Comparison of ENCODE assay signal across 41 cellular contexts in genomic region chr10:49707585-49707984, GRCh38. TPM values are rescaled to one million over a fixed set of nuclear protein-coding genes. Genes with fewer than 3 reads are reported as not detected.
"Had no signal": no experiment of that assay in that cellular context is flagged by ENCODE, and none has a peak within 500 bp of the region (broad histone marks: within the 10 kb centered on the region; RNA-seq: fewer than 3 reads in every experiment).

No MANE protein-coding gene starts in this region.

- H3K9me3 ChIP-seq: adrenal gland, ascending aorta, body of pancreas, breast epithelium had no signal

- H3K27ac Mint-ChIP-seq: activated naive CD4-positive, alpha-beta T cell treated with anti-CD3 and anti-CD28 coated beads for 36 hours; activated naive CD4-positive, alpha-beta T cell treated with anti-CD3 and anti-CD28 coated beads, Interleukin-2, amount 10 ng/mL, durations not matched to agents 7 days and 5 days; activated naive CD4-positive, alpha-beta T cell treated with anti-CD3 and anti-CD28 coated beads, Interleukin-2, amount 50 U/mL, for 24 hours; activated naive CD4-positive, alpha-beta T cell treated with anti-CD3 and anti-CD28 coated beads, Interleukin-2, amount 50 U/mL, for 72 hours; activated naive CD8-positive, alpha-beta T cell; activated naive CD8-positive, alpha-beta T cell treated with anti-CD3 and anti-CD28 coated beads for 36 hours; activated naive CD8-positive, alpha-beta T cell treated with anti-CD3 and anti-CD28 coated beads, Interleukin-2, amount 10 ng/mL, durations not matched to agents 7 days and 5 days; activated naive CD8-positive, alpha-beta T cell treated with anti-CD3 and anti-CD28 coated beads, Interleukin-2, amount 50 U/mL, for 24 hours; activated T-cell treated with anti-CD3 and anti-CD28 coated beads, Interleukin-2, amount 50 U/mL, for 24 hours; activated T-cell treated with anti-CD3 and anti-CD28 coated beads, Interleukin-2, amount 50 U/mL, for 72 hours; activated T-helper 17 cell treated with anti-CD3 and anti-CD28 coated beads, Interleukin-2, amount 50 U/mL, for 72 hours; brain had no signal

- H3K27ac ChIP-seq: adrenal gland, ascending aorta, body of pancreas, brain microvascular endothelial cell, breast epithelium, cardiac muscle cell had no signal

- H3K4me3 Mint-ChIP-seq: activated naive CD4-positive, alpha-beta T cell treated with anti-CD3 and anti-CD28 coated beads for 36 hours; activated naive CD4-positive, alpha-beta T cell treated with anti-CD3 and anti-CD28 coated beads, Interleukin-2, amount 10 ng/mL, durations not matched to agents 7 days and 5 days; activated naive CD4-positive, alpha-beta T cell treated with anti-CD3 and anti-CD28 coated beads, Interleukin-2, amount 50 U/mL, for 24 hours; activated naive CD8-positive, alpha-beta T cell; activated naive CD8-positive, alpha-beta T cell treated with anti-CD3 and anti-CD28 coated beads for 36 hours; activated naive CD8-positive, alpha-beta T cell treated with anti-CD3 and anti-CD28 coated beads, Interleukin-2, amount 10 ng/mL, durations not matched to agents 7 days and 5 days; activated naive CD8-positive, alpha-beta T cell treated with anti-CD3 and anti-CD28 coated beads, Interleukin-2, amount 50 U/mL, for 24 hours; activated T-cell treated with anti-CD3 and anti-CD28 coated beads, Interleukin-2, amount 50 U/mL, for 24 hours; activated T-cell treated with anti-CD3 and anti-CD28 coated beads, Interleukin-2, amount 50 U/mL, for 4 hours; activated T-cell treated with anti-CD3 and anti-CD28 coated beads, Interleukin-2, amount 50 U/mL, for 72 hours; activated T-helper 17 cell treated with anti-CD3 and anti-CD28 coated beads, Interleukin-2, amount 50 U/mL, for 72 hours; brain; central memory CD8-positive, alpha-beta T cell had no signal

- H3K36me3 ChIP-seq: adrenal gland, ascending aorta, brain microvascular endothelial cell, breast epithelium, cardiac muscle cell had no signal

- ATAC-seq: activated naive CD4-positive, alpha-beta T cell treated with anti-CD3 and anti-CD28 coated beads, Interleukin-2, amount 50 U/mL, for 72 hours; activated naive CD8-positive, alpha-beta T cell treated with anti-CD3 and anti-CD28 coated beads, Interleukin-2, amount 50 U/mL, for 24 hours; activated T-cell treated with anti-CD3 and anti-CD28 coated beads, Interleukin-2, amount 50 U/mL, for 4 hours; activated T-cell treated with anti-CD3 and anti-CD28 coated beads, Interleukin-2, amount 50 U/mL, for 72 hours; activated T-helper 17 cell treated with anti-CD3 and anti-CD28 coated beads, Interleukin-2, amount 50 U/mL, for 72 hours; body of pancreas had no signal

- H3K4me1 ChIP-seq: adrenal gland, ascending aorta, body of pancreas, breast epithelium had no signal

- H3K4me3 ChIP-seq: adrenal gland, ascending aorta, body of pancreas, breast epithelium, cardiac muscle cell had no signal

- H3K27me3 Mint-ChIP-seq: activated naive CD4-positive, alpha-beta T cell treated with anti-CD3 and anti-CD28 coated beads, Interleukin-2, amount 10 ng/mL, durations not matched to agents 7 days and 5 days had no signal

- H3K36me3 Mint-ChIP-seq: activated naive CD4-positive, alpha-beta T cell treated with anti-CD3 and anti-CD28 coated beads, Interleukin-2, amount 10 ng/mL, durations not matched to agents 7 days and 5 days; activated naive CD4-positive, alpha-beta T cell treated with anti-CD3 and anti-CD28 coated beads, Interleukin-2, amount 50 U/mL, for 24 hours; activated naive CD4-positive, alpha-beta T cell treated with anti-CD3 and anti-CD28 coated beads, Interleukin-2, amount 50 U/mL, for 72 hours; activated naive CD8-positive, alpha-beta T cell; activated naive CD8-positive, alpha-beta T cell treated with anti-CD3 and anti-CD28 coated beads for 36 hours; activated naive CD8-positive, alpha-beta T cell treated with anti-CD3 and anti-CD28 coated beads, Interleukin-2, amount 10 ng/mL, durations not matched to agents 7 days and 5 days; brain had no signal

- H3K4me1 Mint-ChIP-seq: activated naive CD4-positive, alpha-beta T cell treated with anti-CD3 and anti-CD28 coated beads, Interleukin-2, amount 10 ng/mL, durations not matched to agents 7 days and 5 days; activated naive CD4-positive, alpha-beta T cell treated with anti-CD3 and anti-CD28 coated beads, Interleukin-2, amount 50 U/mL, for 24 hours; activated naive CD8-positive, alpha-beta T cell treated with anti-CD3 and anti-CD28 coated beads for 36 hours; activated naive CD8-positive, alpha-beta T cell treated with anti-CD3 and anti-CD28 coated beads, Interleukin-2, amount 10 ng/mL, durations not matched to agents 7 days and 5 days; activated naive CD8-positive, alpha-beta T cell treated with anti-CD3 and anti-CD28 coated beads, Interleukin-2, amount 50 U/mL, for 24 hours; activated T-helper 17 cell treated with anti-CD3 and anti-CD28 coated beads, Interleukin-2, amount 50 U/mL, for 72 hours; brain; central memory CD8-positive, alpha-beta T cell had no signal

- H3K9me3 Mint-ChIP-seq: activated naive CD4-positive, alpha-beta T cell treated with anti-CD3 and anti-CD28 coated beads for 36 hours; activated naive CD4-positive, alpha-beta T cell treated with anti-CD3 and anti-CD28 coated beads, Interleukin-2, amount 10 ng/mL, durations not matched to agents 7 days and 5 days; activated naive CD4-positive, alpha-beta T cell treated with anti-CD3 and anti-CD28 coated beads, Interleukin-2, amount 50 U/mL, for 24 hours; activated naive CD4-positive, alpha-beta T cell treated with anti-CD3 and anti-CD28 coated beads, Interleukin-2, amount 50 U/mL, for 72 hours; activated naive CD8-positive, alpha-beta T cell treated with anti-CD3 and anti-CD28 coated beads, Interleukin-2, amount 50 U/mL, for 24 hours; activated T-cell treated with anti-CD3 and anti-CD28 coated beads, Interleukin-2, amount 50 U/mL, for 24 hours; activated T-cell treated with anti-CD3 and anti-CD28 coated beads, Interleukin-2, amount 50 U/mL, for 4 hours; activated T-helper 17 cell treated with anti-CD3 and anti-CD28 coated beads, Interleukin-2, amount 50 U/mL, for 72 hours; central memory CD8-positive, alpha-beta T cell had no signal

- DNase-seq: activated effector memory CD4-positive, alpha-beta T cell treated with anti-CD3 and anti-CD28 coated beads, Interleukin-2, amount 50 U/mL, for 16 hours; activated effector memory CD4-positive, alpha-beta T cell treated with Interleukin-2 at 50 U/mL for 16 hours; activated gamma-delta T cell; activated gamma-delta T cell treated with Interleukin-2 at 50 U/mL for 16 hours; activated naive CD4-positive, alpha-beta T cell; activated naive CD4-positive, alpha-beta T cell treated with anti-CD3 and anti-CD28 coated beads for 36 hours; activated naive CD4-positive, alpha-beta T cell treated with anti-CD3 and anti-CD28 coated beads, Interleukin-2, amount 10 ng/mL, durations not matched to agents 7 days and 5 days; activated naive CD4-positive, alpha-beta T cell treated with anti-CD3 and anti-CD28 coated beads, Interleukin-2, amount 50 U/mL, for 16 hours; activated naive CD4-positive, alpha-beta T cell treated with Interleukin-2 at 50 U/mL for 16 hours; activated naive CD8-positive, alpha-beta T cell treated with anti-CD3 and anti-CD28 coated beads for 36 hours; activated naive CD8-positive, alpha-beta T cell treated with anti-CD3 and anti-CD28 coated beads, Interleukin-2, amount 10 ng/mL, durations not matched to agents 7 days and 5 days; activated naive CD8-positive, alpha-beta T cell treated with anti-CD3 and anti-CD28 coated beads, Interleukin-2, amount 50 U/mL, for 24 hours; activated T-cell treated with anti-CD3 and anti-CD28 coated beads, Interleukin-2, amount 50 U/mL, for 1 hour; activated T-cell treated with anti-CD3 and anti-CD28 coated beads, Interleukin-2, amount 50 U/mL, for 24 hours; activated T-cell treated with anti-CD3 and anti-CD28 coated beads, Interleukin-2, amount 50 U/mL, for 4 hours; activated T-cell treated with anti-CD3 and anti-CD28 coated beads, Interleukin-2, amount 50 U/mL, for 48 hours; activated T-cell treated with anti-CD3 and anti-CD28 coated beads, Interleukin-2, amount 50 U/mL, for 72 hours; adrenal gland; amniotic stem cell; amygdala; anterior cingulate cortex; aorta; body of pancreas; brain microvascular endothelial cell; caudate nucleus; central memory CD4-positive, alpha-beta T cell; cerebellar nuclear complex had no signal

- H3K27me3 ChIP-seq: adrenal gland, ascending aorta, body of pancreas, brain microvascular endothelial cell, cardiac muscle cell had no signal

- FAIRE-seq: astrocyte, bronchial epithelial cell had no signal

RNA-seq across cellular contexts. Expression of gene C10orf53, which starts 28.1 kb away (rescaled TPM):
- total RNA-seq: activated naive CD4-positive, alpha-beta T cell treated with anti-CD3 and anti-CD28 coated beads for 36 hours; activated naive CD4-positive, alpha-beta T cell treated with anti-CD3 and anti-CD28 coated beads, Interleukin-2, amount 50 U/mL, for 72 hours; activated naive CD8-positive, alpha-beta T cell treated with anti-CD3 and anti-CD28 coated beads for 36 hours; activated naive CD8-positive, alpha-beta T cell treated with anti-CD3 and anti-CD28 coated beads, Interleukin-2, amount 10 ng/mL, durations not matched to agents 7 days and 5 days; activated T-cell treated with anti-CD3 and anti-CD28 coated beads, Interleukin-2, amount 50 U/mL, for 4 hours; activated T-cell treated with anti-CD3 and anti-CD28 coated beads, Interleukin-2, amount 50 U/mL, for 72 hours; activated T-helper 17 cell treated with anti-CD3 and anti-CD28 coated beads, Interleukin-2, amount 50 U/mL, for 72 hours; adrenal gland; aorta; ascending aorta; astrocyte; body of pancreas; breast epithelium; bronchial epithelial cell; cardiac muscle cell; cardiac septum; chondrocyte had no signal
- polyA plus RNA-seq: adipose tissue, adrenal gland, aorta, cardiac muscle cell had no signal

RNA-seq across cellular contexts. Expression of gene OGDHL, which starts 54.5 kb away (rescaled TPM):
- total RNA-seq: activated naive CD8-positive, alpha-beta T cell treated with anti-CD3 and anti-CD28 coated beads, Interleukin-2, amount 10 ng/mL, durations not matched to agents 7 days and 5 days; aorta; ascending aorta; breast epithelium; bronchial epithelial cell had no signal
